1 cellular context compared by ENCODE assay signal in genomic region chr5:110940136-110940535, GRCh38.
TF ChIP-seq lines count a peak whose summit lies in the region.

No MANE protein-coding gene starts in this region.

TF ChIP-seq in IMR-90, 13 proteins besides CTCF, POLR2A, EP300 and RAD21 (continued from another document):
- TF ChIP-seq ELK1 (IDR thresholded peaks at IDR 0.05; ENCODE audit: borderline replicate concordance, low read depth, low read length) = no peak
- no peak for TF ChIP-seq NFE2L2 (IDR thresholded peaks at IDR 0.05; ENCODE audit: low read depth, low read length)
- no peak for TF ChIP-seq MAFK (IDR thresholded peaks at IDR 0.05; ENCODE audit: low read depth, low read length)
- TF ChIP-seq USF2 (IDR thresholded peaks at IDR 0.05; ENCODE audit: low read depth, low read length) = no peak
- no peak for TF ChIP-seq SMC3 (IDR thresholded peaks at IDR 0.05; ENCODE audit: low read depth, low read length)
- no peak for TF ChIP-seq BHLHE40 (IDR thresholded peaks at IDR 0.05; ENCODE audit: low read depth, low read length)
